22 cellular contexts compared by ENCODE assay signal in the genomic region with DNA sequence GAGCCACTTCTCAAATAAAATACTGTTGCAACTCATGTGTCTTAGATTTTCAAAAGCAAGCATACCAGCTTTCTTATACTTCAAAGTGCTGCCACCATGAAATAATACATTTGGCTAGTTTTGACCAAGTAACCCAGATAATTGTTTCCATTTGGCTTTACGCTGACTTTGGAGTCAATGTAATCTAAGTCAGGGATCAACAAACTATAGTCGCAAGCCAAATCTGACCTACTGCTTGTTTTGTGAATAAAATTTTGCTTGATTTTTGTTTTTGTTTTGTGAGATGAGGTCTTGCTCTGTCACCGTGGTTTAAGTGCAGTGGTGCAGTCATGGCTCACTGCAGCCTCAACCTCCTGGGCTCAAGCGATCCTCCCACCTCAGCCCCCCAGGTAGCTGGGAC.
"Had no signal": no experiment of that assay in that cellular context is flagged by ENCODE, and none has a peak within 500 bp of the region (broad histone marks: within the 10 kb centered on the region; RNA-seq: fewer than 3 reads in every experiment).

No MANE protein-coding gene starts in this region.

- H3K4me3 ChIP-seq: lower lobe of right lung, ovary, right lobe of liver, suprapubic skin, transverse colon, upper lobe of right lung, uterus had no signal

- H3K9me3 ChIP-seq: lower lobe of right lung, ovary, right lobe of liver, suprapubic skin, transverse colon, upper lobe of right lung, uterus had no signal

- H3K9me3 Mint-ChIP-seq: immature natural killer cell; natural killer cell; stimulated activated naive B cell treated with anti-CD40 and anti-IgM and Interleukin-4, amounts not matched to agents 10 μg/mL and 1 μg/mL and 100 μg/mL, for 72 hours; stimulated activated naive CD8-positive, alpha-beta T cell treated with anti-CD3 and anti-CD28 coated beads, Interleukin-15, amount 100 ng/mL, for 72 hours had no signal

- H3K27me3 ChIP-seq: ovary, right lobe of liver, suprapubic skin, transverse colon, upper lobe of right lung, uterus had no signal

- H3K4me1 Mint-ChIP-seq: natural killer cell; stimulated activated naive B cell treated with anti-CD40 and anti-IgM and Interleukin-4, amounts not matched to agents 10 μg/mL and 1 μg/mL and 100 μg/mL, for 72 hours; stimulated activated naive CD8-positive, alpha-beta T cell treated with anti-CD3 and anti-CD28 coated beads, Interleukin-15, amount 100 ng/mL, for 72 hours had no signal

- H3K27me3 Mint-ChIP-seq: stimulated activated naive B cell treated with anti-CD40 and anti-IgM and Interleukin-4, amounts not matched to agents 10 μg/mL and 1 μg/mL and 100 μg/mL, for 72 hours; stimulated activated naive CD8-positive, alpha-beta T cell treated with anti-CD3 and anti-CD28 coated beads, Interleukin-15, amount 100 ng/mL, for 72 hours had no signal

- DNase-seq: cortex of kidney; hypothalamus; immature natural killer cell; islet precursor cell; kidney glomerular epithelial cell; left ventricle myocardium superior; lower lobe of right lung; natural killer cell; occipital lobe; ovary; right lobe of liver; small intestine; stimulated activated CD4-positive, alpha-beta T cell treated with anti-CD3 and anti-CD28 coated beads, Interleukin-15, amount 100 ng/mL, for 24 hours; stimulated activated CD4-positive, alpha-beta T cell treated with anti-CD3 and anti-CD28 coated beads, Interleukin-2, amount 100 ng/mL, for 48 hours; stimulated activated naive B cell treated with anti-CD40 and anti-IgM and Interleukin-4, amounts not matched to agents 10 μg/mL and 1 μg/mL and 100 μg/mL, for 72 hours; stimulated activated naive CD8-positive, alpha-beta T cell treated with anti-CD3 and anti-CD28 coated beads, Interleukin-15, amount 100 ng/mL, for 72 hours; transverse colon; upper lobe of right lung; uterus had no signal

- H3K4me1 ChIP-seq: right lobe of liver, suprapubic skin, transverse colon, upper lobe of right lung, uterus had no signal

- H3K4me3 Mint-ChIP-seq: immature natural killer cell; natural killer cell; stimulated activated naive B cell treated with anti-CD40 and anti-IgM and Interleukin-4, amounts not matched to agents 10 μg/mL and 1 μg/mL and 100 μg/mL, for 72 hours; stimulated activated naive CD8-positive, alpha-beta T cell treated with anti-CD3 and anti-CD28 coated beads, Interleukin-15, amount 100 ng/mL, for 72 hours had no signal

- H3K27ac ChIP-seq: epithelial cell of prostate, lower lobe of right lung, ovary, right lobe of liver, suprapubic skin, transverse colon, upper lobe of right lung, uterus had no signal

- H3K36me3 ChIP-seq: ovary, right lobe of liver, upper lobe of right lung, uterus had no signal

- H3K36me3 Mint-ChIP-seq: natural killer cell had no signal

- H3K27ac Mint-ChIP-seq: immature natural killer cell; natural killer cell; stimulated activated naive B cell treated with anti-CD40 and anti-IgM and Interleukin-4, amounts not matched to agents 10 μg/mL and 1 μg/mL and 100 μg/mL, for 72 hours; stimulated activated naive CD8-positive, alpha-beta T cell treated with anti-CD3 and anti-CD28 coated beads, Interleukin-15, amount 100 ng/mL, for 72 hours had no signal

- ATAC-seq: esophagus mucosa; left ventricle myocardium superior; lower lobe of right lung; natural killer cell; right lobe of liver; stimulated activated naive B cell treated with anti-CD40 and anti-IgM and Interleukin-4, amounts not matched to agents 10 μg/mL and 1 μg/mL and 100 μg/mL, for 72 hours; stimulated activated naive CD8-positive, alpha-beta T cell treated with anti-CD3 and anti-CD28 coated beads, Interleukin-15, amount 100 ng/mL, for 72 hours; upper lobe of right lung had no signal
